11 cellular contexts compared by ENCODE assay signal in the genomic region with DNA sequence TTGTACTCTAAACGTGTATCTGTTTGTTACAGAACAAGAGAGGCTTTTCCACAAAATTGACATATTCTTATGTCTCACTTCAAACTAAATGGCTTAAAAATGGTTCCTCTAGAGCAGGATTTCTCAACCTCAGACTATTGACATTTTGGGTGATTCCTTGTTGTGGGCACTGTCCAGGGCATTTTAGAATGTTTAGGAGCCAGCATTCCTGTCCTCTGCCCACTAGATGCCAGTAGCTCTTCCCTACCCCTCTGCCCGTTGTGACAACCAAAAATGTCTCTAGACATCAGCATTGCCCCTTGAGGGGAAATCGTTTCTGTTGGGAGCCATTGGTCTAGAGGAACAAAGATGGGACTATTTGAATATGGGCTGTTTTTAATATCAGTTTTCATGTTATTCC. TPM values are rescaled to one million over a fixed set of nuclear protein-coding genes. Genes with fewer than 3 reads are reported as not detected.
DNase-seq lines count a peak whose midpoint lies in the region; ATAC-seq and TF ChIP-seq lines count a peak whose summit lies in the region.
"Had no signal": no experiment of that assay in that cellular context is flagged by ENCODE, and none has a peak within 500 bp of the region (broad histone marks: within the 10 kb centered on the region; RNA-seq: fewer than 3 reads in every experiment).

No MANE protein-coding gene starts in this region.

- H3K9me3 Mint-ChIP-seq in T-helper 1 cell treated with Interleukin-12 subunit alpha and Interleukin-12 subunit beta and Interleukin-4 antibody, amounts not matched to agents 30 μg/mL and 1 μg/mL, for 36 hours: no peaks in the 10 kb centered on the region
- no peaks in the 10 kb centered on the region for H3K9me3 Mint-ChIP-seq in activated CD8-positive, alpha-beta T cell treated with anti-CD3 and anti-CD28 coated beads for 36 hours
- no peaks in the 10 kb centered on the region for H3K9me3 Mint-ChIP-seq in stimulated activated naive CD8-positive, alpha-beta T cell treated with anti-CD3 and anti-CD28 coated beads, Interleukin-15, amount 100 ng/mL, for 72 hours
- H3K9me3 Mint-ChIP-seq: mesothelial cell of epicardium had no signal

- CTCF ChIA-PET in activated CD8-positive, alpha-beta T cell treated with anti-CD3 and anti-CD28 coated beads for 36 hours (lab: Charles Lee): interaction anchor here (0.6 to 2.3 kb wide), 4 partner anchors 14 to 238 kb away, joined by 3 to 14 read pairs (median 7); no protein-coding TSS in a partner anchor

- peaks cover 74% of the 10 kb centered on the region for H3K4me1 Mint-ChIP-seq in T-helper 1 cell treated with Interleukin-12 subunit alpha and Interleukin-12 subunit beta and Interleukin-4 antibody, amounts not matched to agents 30 μg/mL and 1 μg/mL, for 36 hours (ENCODE audit: low read depth)
- peaks cover 84% of the 10 kb centered on the region for H3K4me1 Mint-ChIP-seq in activated CD8-positive, alpha-beta T cell treated with anti-CD3 and anti-CD28 coated beads for 36 hours (ENCODE audit: low read depth)
- H3K4me1 Mint-ChIP-seq in stimulated activated naive CD8-positive, alpha-beta T cell treated with anti-CD3 and anti-CD28 coated beads, Interleukin-15, amount 100 ng/mL, for 72 hours: peaks cover 85% of the 10 kb centered on the region

- H3K27ac ChIP-seq in layer of hippocampus (ENCODE audit: low read depth, low read length): peak overlapping the region; percentile 77
- H3K27ac ChIP-seq: 22Rv1 had no signal

- H3K4me3 Mint-ChIP-seq in T-helper 1 cell treated with Interleukin-12 subunit alpha and Interleukin-12 subunit beta and Interleukin-4 antibody, amounts not matched to agents 30 μg/mL and 1 μg/mL, for 36 hours: peak overlapping the region; percentile 45
- H3K4me3 Mint-ChIP-seq in activated CD8-positive, alpha-beta T cell treated with anti-CD3 and anti-CD28 coated beads for 36 hours: peak overlapping the region; percentile 83
- H3K4me3 Mint-ChIP-seq in stimulated activated naive CD8-positive, alpha-beta T cell treated with anti-CD3 and anti-CD28 coated beads, Interleukin-15, amount 100 ng/mL, for 72 hours: peak overlapping the region; percentile 81 to 99
- H3K4me3 Mint-ChIP-seq: mesothelial cell of epicardium had no signal

- H3K27me3 Mint-ChIP-seq in T-helper 1 cell treated with Interleukin-12 subunit alpha and Interleukin-12 subunit beta and Interleukin-4 antibody, amounts not matched to agents 30 μg/mL and 1 μg/mL, for 36 hours (ENCODE audit: low read depth): no peaks in the 10 kb centered on the region
- H3K27me3 Mint-ChIP-seq in activated CD8-positive, alpha-beta T cell treated with anti-CD3 and anti-CD28 coated beads for 36 hours: no peaks in the 10 kb centered on the region
- no peaks in the 10 kb centered on the region for H3K27me3 Mint-ChIP-seq in stimulated activated naive CD8-positive, alpha-beta T cell treated with anti-CD3 and anti-CD28 coated beads, Interleukin-15, amount 100 ng/mL, for 72 hours

- H3K36me3 Mint-ChIP-seq in T-helper 1 cell treated with Interleukin-12 subunit alpha and Interleukin-12 subunit beta and Interleukin-4 antibody, amounts not matched to agents 30 μg/mL and 1 μg/mL, for 36 hours (ENCODE audit: low read depth): peaks cover 40% of the 10 kb centered on the region
- H3K36me3 Mint-ChIP-seq in activated CD8-positive, alpha-beta T cell treated with anti-CD3 and anti-CD28 coated beads for 36 hours (ENCODE audit: low read depth): peaks cover 66% of the 10 kb centered on the region

- ATAC-seq in activated CD8-positive, alpha-beta T cell treated with anti-CD3 and anti-CD28 coated beads for 36 hours: no peak
- ATAC-seq in stimulated activated naive CD8-positive, alpha-beta T cell treated with anti-CD3 and anti-CD28 coated beads, Interleukin-15, amount 100 ng/mL, for 72 hours: no peak

- H3K27ac Mint-ChIP-seq in T-helper 1 cell treated with Interleukin-12 subunit alpha and Interleukin-12 subunit beta and Interleukin-4 antibody, amounts not matched to agents 30 μg/mL and 1 μg/mL, for 36 hours: peak overlapping the region; percentile 97
- peak overlapping the region; percentile 95 for H3K27ac Mint-ChIP-seq in activated CD8-positive, alpha-beta T cell treated with anti-CD3 and anti-CD28 coated beads for 36 hours
- peak overlapping the region in 1 of 2 donors; percentile 24 for H3K27ac Mint-ChIP-seq in stimulated activated naive CD8-positive, alpha-beta T cell treated with anti-CD3 and anti-CD28 coated beads, Interleukin-15, amount 100 ng/mL, for 72 hours
- H3K27ac Mint-ChIP-seq: mesothelial cell of epicardium had no signal

- DNase-seq in T-helper 1 cell: no peak
- no peak for DNase-seq in activated CD8-positive, alpha-beta T cell treated with anti-CD3 and anti-CD28 coated beads for 36 hours
- DNase-seq in stimulated activated naive CD8-positive, alpha-beta T cell treated with anti-CD3 and anti-CD28 coated beads, Interleukin-15, amount 100 ng/mL, for 72 hours: no peak
- no peak for DNase-seq in superior temporal gyrus (ENCODE audit: extremely low spot score)
- DNase-seq in GM10266 (ENCODE audit: extremely low spot score): no peak
- DNase-seq in NCI-H526 treated with DMSO at 0.1 percent for 48 hours (lab: John Stamatoyannopoulos, UW): no peak
- DNase-seq: retina had no signal

- intact Hi-C loops in activated CD8-positive, alpha-beta T cell treated with anti-CD3 and anti-CD28 coated beads for 36 hours (cut with micrococcal nuclease): no loop called here

- POLR2A ChIA-PET in activated CD8-positive, alpha-beta T cell treated with anti-CD3 and anti-CD28 coated beads for 36 hours (lab: Charles Lee): interaction anchor here (2.1 to 16.6 kb wide), 3 partner anchors 6 to 17 kb away, joined by 16 to 278 read pairs (median 278); a partner anchor contains a TSS

- no peak for TF ChIP-seq CTCF in activated CD8-positive, alpha-beta T cell treated with anti-CD3 and anti-CD28 coated beads for 36 hours (IDR thresholded peaks at IDR 0.05)
- TF ChIP-seq CTCF in GM10266 (IDR thresholded peaks at IDR 0.05; ENCODE audit: control insufficient read depth, insufficient read depth, low read depth, missing control alignments): no peak

- H3K27me3 ChIP-seq in layer of hippocampus (ENCODE audit: control insufficient read depth, insufficient read depth, low read length): no peaks in the 10 kb centered on the region

RNA-seq across cellular contexts. Expression of a gene that starts 17.3 kb away (rescaled TPM):
- 100 to 1,000 TPM; 204 to 209 TPM for total RNA-seq in activated CD8-positive, alpha-beta T cell treated with anti-CD3 and anti-CD28 coated beads for 36 hours

RNA-seq across cellular contexts. Expression of a gene that starts 59.4 kb away (rescaled TPM):
- 1 to 10 TPM; 3.5 to 4.1 TPM for total RNA-seq in activated CD8-positive, alpha-beta T cell treated with anti-CD3 and anti-CD28 coated beads for 36 hours
